ENCODE assay signal across 1 cellular context in the genomic region with DNA sequence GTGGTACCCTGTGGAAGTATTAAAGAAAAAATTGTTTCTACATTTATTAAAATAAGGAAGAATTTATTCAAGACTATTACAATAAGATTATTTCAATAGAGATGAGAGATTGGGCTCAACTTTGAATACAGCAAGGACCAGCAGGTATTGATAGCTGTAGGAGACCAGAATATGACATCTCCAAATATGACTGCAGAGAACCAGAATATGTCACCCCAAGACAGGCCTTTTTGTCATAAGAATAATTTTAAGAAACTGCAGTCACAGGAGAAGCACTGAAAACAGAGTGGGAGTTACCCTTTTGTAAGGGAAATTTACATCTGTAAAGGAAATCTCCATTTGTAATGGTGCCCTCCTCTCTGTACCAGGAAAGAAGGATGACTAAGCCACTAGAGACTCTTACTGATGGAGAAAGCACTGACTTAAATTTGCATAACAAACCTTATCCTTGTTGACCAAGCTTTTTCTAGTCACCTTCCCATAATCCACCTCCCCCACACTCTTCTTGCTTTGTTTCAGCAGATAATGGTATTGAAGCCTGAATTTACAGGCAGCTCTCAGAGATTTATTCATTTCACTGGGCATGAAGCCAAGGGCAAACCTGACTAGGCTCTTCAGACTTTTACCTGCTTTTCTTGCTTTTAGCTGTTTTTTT.
TF ChIP-seq lines count a peak whose summit lies in the region.

No MANE protein-coding gene starts in this region.

TF ChIP-seq in K562, 482 proteins besides CTCF, POLR2A, EP300 and RAD21 (continued from another document and continues in another):
- TF ChIP-seq ZNF318 (IDR thresholded peaks at IDR 0.05; ENCODE audit: borderline replicate concordance in 1 of 2, low read depth in 1 of 2) (no peak), BCL6 (CRISPR knock-in tag; IDR thresholded peaks at IDR 0.05) (no peak), GATAD2B (IDR thresholded peaks at IDR 0.05; ENCODE audit: borderline replicate concordance) (no peak), ELK1 (CRISPR knock-in tag; IDR thresholded peaks at IDR 0.05) (no peak), ZNF232 (CRISPR knock-in tag; IDR thresholded peaks at IDR 0.05) (no peak), HMGN3 (IDR thresholded peaks at IDR 0.05; ENCODE audit: borderline replicate concordance, extremely low read depth, insufficient read length, low read depth, low read length) (no peak), FOXA3 (CRISPR knock-in tag; conservative IDR thresholded peaks at IDR 0.05 in 1 of 2, IDR thresholded peaks at IDR 0.05 in 1 of 2) (peak in 1 of 2 experiments; percentile 62; a peak in 2 of 4 replicates), MYBL2 (IDR thresholded peaks at IDR 0.05; ENCODE audit: low read depth) (no peak), MYBL2 (CRISPR knock-in tag; IDR thresholded peaks at IDR 0.05; ENCODE audit: borderline replicate concordance) (no peak), ZNF395 (CRISPR knock-in tag; IDR thresholded peaks at IDR 0.05) (no peak), KDM1A (IDR thresholded peaks at IDR 0.05) (peak; percentile 81 to 89), CHD1 (IDR thresholded peaks at IDR 0.05; ENCODE audit: low read length) (no peak), NFE2L1 (tag; IDR thresholded peaks at IDR 0.05; ENCODE audit: borderline replicate concordance, low read depth) (no peak), JUNB (CRISPR knock-in tag; conservative IDR thresholded peaks at IDR 0.05) (no peak), SOX6 (IDR thresholded peaks at IDR 0.05) (peak; percentile 88), HDAC1 (IDR thresholded peaks at IDR 0.05) (peak in 1 of 2 experiments; percentile 50; a peak in 1 of 4 replicates), ETV6 (IDR thresholded peaks at IDR 0.05; ENCODE audit: borderline replicate concordance in 1 of 2, low read depth in 2 of 2, low read length in 1 of 2) (no peak), ETV6 (CRISPR knock-in tag; IDR thresholded peaks at IDR 0.05; ENCODE audit: borderline replicate concordance) (no peak), TAF1 (IDR thresholded peaks at IDR 0.05; ENCODE audit: control insufficient read depth, extremely low read depth, insufficient read depth, low read length, severe bottlenecking) (no peak), NKRF (IDR thresholded peaks at IDR 0.05; ENCODE audit: borderline replicate concordance) (no peak), ZNF511 (CRISPR knock-in tag; IDR thresholded peaks at IDR 0.05) (no peak), BACH1 (tag; IDR thresholded peaks at IDR 0.05) (no peak), TCF3 (CRISPR knock-in tag; IDR thresholded peaks at IDR 0.05) (peak; percentile 38; the same call in 1 of the 2 replicates), U2AF2 (optimal IDR thresholded peaks at IDR 0.05; ENCODE audit: low read depth, low read length) (no peak), KHSRP (IDR thresholded peaks at IDR 0.05) (no peak), PPARD (CRISPR knock-in tag; IDR thresholded peaks at IDR 0.05) (no peak), RNF2 (IDR thresholded peaks at IDR 0.05) (no peak), ILK (tag; IDR thresholded peaks at IDR 0.05; ENCODE audit: borderline replicate concordance, low read depth) (no peak), E2F5 (CRISPR knock-in tag; IDR thresholded peaks at IDR 0.05) (no peak), KAT8 (IDR thresholded peaks at IDR 0.05; ENCODE audit: low read depth) (no peak), RFX5 (IDR thresholded peaks at IDR 0.05; ENCODE audit: low read depth, low read length) (no peak), KDM5B (IDR thresholded peaks at IDR 0.05; ENCODE audit: insufficient replicate concordance, low read depth, low read length) (no peak), PHF8 (IDR thresholded peaks at IDR 0.05; ENCODE audit: borderline replicate concordance, low read length) (no peak), PML (IDR thresholded peaks at IDR 0.05; ENCODE audit: low read length) (no peak), GATA2 (CRISPR knock-in tag; IDR thresholded peaks at IDR 0.05) (no peak), STAG1 (CRISPR knock-in tag; IDR thresholded peaks at IDR 0.05; ENCODE audit: borderline replicate concordance) (no peak)
- TF ChIP-seq, protein P1, sequence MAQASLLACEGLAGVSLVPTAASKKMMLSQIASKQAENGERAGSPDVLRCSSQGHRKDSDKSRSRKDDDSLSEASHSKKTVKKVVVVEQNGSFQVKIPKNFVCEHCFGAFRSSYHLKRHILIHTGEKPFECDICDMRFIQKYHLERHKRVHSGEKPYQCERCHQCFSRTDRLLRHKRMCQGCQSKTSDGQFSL (CRISPR knock-in tag; IDR thresholded peaks at IDR 0.05) = no peak
- TF ChIP-seq, protein P1 (tag; IDR thresholded peaks at IDR 0.05) = no peak
- TF ChIP-seq, protein P2, sequence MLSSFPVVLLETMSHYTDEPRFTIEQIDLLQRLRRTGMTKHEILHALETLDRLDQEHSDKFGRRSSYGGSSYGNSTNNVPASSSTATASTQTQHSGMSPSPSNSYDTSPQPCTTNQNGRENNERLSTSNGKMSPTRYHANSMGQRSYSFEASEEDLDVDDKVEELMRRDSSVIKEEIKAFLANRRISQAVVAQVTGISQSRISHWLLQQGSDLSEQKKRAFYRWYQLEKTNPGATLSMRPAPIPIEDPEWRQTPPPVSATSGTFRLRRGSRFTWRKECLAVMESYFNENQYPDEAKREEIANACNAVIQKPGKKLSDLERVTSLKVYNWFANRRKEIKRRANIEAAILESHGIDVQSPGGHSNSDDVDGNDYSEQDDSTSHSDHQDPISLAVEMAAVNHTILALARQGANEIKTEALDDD (IDR thresholded peaks at IDR 0.05) = peak; percentile 50; the same call in 1 of the 2 replicates
- TF ChIP-seq, protein P3, sequence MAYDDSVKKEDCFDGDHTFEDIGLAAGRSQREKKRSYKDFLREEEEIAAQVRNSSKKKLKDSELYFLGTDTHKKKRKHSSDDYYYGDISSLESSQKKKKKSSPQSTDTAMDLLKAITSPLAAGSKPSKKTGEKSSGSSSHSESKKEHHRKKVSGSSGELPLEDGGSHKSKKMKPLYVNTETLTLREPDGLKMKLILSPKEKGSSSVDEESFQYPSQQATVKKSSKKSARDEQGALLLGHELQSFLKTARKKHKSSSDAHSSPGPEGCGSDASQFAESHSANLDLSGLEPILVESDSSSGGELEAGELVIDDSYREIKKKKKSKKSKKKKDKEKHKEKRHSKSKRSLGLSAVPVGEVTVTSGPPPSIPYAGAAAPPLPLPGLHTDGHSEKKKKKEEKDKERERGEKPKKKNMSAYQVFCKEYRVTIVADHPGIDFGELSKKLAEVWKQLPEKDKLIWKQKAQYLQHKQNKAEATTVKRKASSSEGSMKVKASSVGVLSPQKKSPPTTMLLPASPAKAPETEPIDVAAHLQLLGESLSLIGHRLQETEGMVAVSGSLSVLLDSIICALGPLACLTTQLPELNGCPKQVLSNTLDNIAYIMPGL (CRISPR knock-in tag; IDR thresholded peaks at IDR 0.05) = no peak
